ENCODE assay signal across 25 cellular contexts in genomic region chr11:113850188-113850587, GRCh38. TPM values are rescaled to one million over a fixed set of nuclear protein-coding genes. Genes with fewer than 3 reads are reported as not detected.
"Had no signal": no experiment of that assay in that cellular context is flagged by ENCODE, and none has a peak within 500 bp of the region (broad histone marks: within the 10 kb centered on the region; RNA-seq: fewer than 3 reads in every experiment).

No MANE protein-coding gene starts in this region.

- DNase-seq: colonic mucosa; dermis blood vessel endothelial cell; foreskin melanocyte; head of caudate nucleus; left colon; left ventricle myocardium superior; naive B cell; psoas muscle; spleen; stimulated activated CD4-positive, alpha-beta T cell treated with anti-CD3 and anti-CD28 coated beads, Interleukin-15, amount 100 ng/mL, for 24 hours; stimulated activated CD4-positive, alpha-beta T cell treated with anti-CD3 and anti-CD28 coated beads, Interleukin-1b, Interleukin-23, amount 100 ng/mL, for 48 hours; stimulated activated CD4-positive, alpha-beta T cell treated with anti-CD3 and anti-CD28 coated beads, Interleukin-4, amount 100 ng/mL, for 24 hours; tibial artery; upper lobe of left lung had no signal

- H3K27me3 Mint-ChIP-seq: naive B cell; stimulated activated memory B cell treated with anti-CD40 and anti-IgM and Interleukin-4, amounts not matched to agents 10 μg/mL and 1 μg/mL and 100 μg/mL, for 72 hours; stimulated activated naive CD8-positive, alpha-beta T cell treated with anti-CD3 and anti-CD28 coated beads, Interleukin-15, Interleukin-2, amounts not matched to agents 100 ng/mL and 50 ng/mL, for 24 hours had no signal

- H3K36me3 ChIP-seq: colonic mucosa had no signal

- H3K9me3 Mint-ChIP-seq: stimulated activated naive CD8-positive, alpha-beta T cell treated with anti-CD3 and anti-CD28 coated beads, Interleukin-15, Interleukin-2, amounts not matched to agents 100 ng/mL and 50 ng/mL, for 24 hours had no signal

- H3K27me3 ChIP-seq: colonic mucosa, hepatocyte, neutrophil, spleen, tibial artery, upper lobe of left lung, vagina had no signal

- H3K4me1 ChIP-seq: colonic mucosa, spleen, upper lobe of left lung, vagina had no signal

- H3K9me3 ChIP-seq: colonic mucosa, neutrophil, psoas muscle, spleen, tibial artery, upper lobe of left lung, vagina had no signal

- H3K27ac Mint-ChIP-seq: stimulated activated naive CD8-positive, alpha-beta T cell treated with anti-CD3 and anti-CD28 coated beads, Interleukin-15, Interleukin-2, amounts not matched to agents 100 ng/mL and 50 ng/mL, for 24 hours had no signal

- H3K4me3 ChIP-seq: colonic mucosa, hepatocyte, lung, psoas muscle, spleen, tibial artery, upper lobe of left lung, vagina had no signal

- ATAC-seq: left colon; left ventricle myocardium superior; psoas muscle; sciatic nerve; stimulated activated memory B cell treated with anti-CD40 and anti-IgM and Interleukin-4, amounts not matched to agents 10 μg/mL and 1 μg/mL and 100 μg/mL, for 72 hours had no signal

- H3K4me3 Mint-ChIP-seq: naive B cell; stimulated activated memory B cell treated with anti-CD40 and anti-IgM and Interleukin-4, amounts not matched to agents 10 μg/mL and 1 μg/mL and 100 μg/mL, for 72 hours; stimulated activated naive CD8-positive, alpha-beta T cell treated with anti-CD3 and anti-CD28 coated beads, Interleukin-15, Interleukin-2, amounts not matched to agents 100 ng/mL and 50 ng/mL, for 24 hours had no signal

- H3K27ac ChIP-seq: colonic mucosa, hepatocyte, neutrophil, psoas muscle, spleen, tibial artery, upper lobe of left lung, vagina had no signal

RNA-seq across cellular contexts. Expression of gene HTR3B, which starts 54.4 kb away (rescaled TPM):
- total RNA-seq: colonic mucosa, dermis blood vessel endothelial cell, kidney epithelial cell, left colon, left ventricle myocardium superior, lung, osteoblast, psoas muscle, sciatic nerve, skeletal muscle tissue, spleen, upper lobe of left lung, vagina had no signal
- polyA plus RNA-seq: neural cell, spleen had no signal
